Comparison of ENCODE assay signal across 27 cellular contexts in the genomic region with DNA sequence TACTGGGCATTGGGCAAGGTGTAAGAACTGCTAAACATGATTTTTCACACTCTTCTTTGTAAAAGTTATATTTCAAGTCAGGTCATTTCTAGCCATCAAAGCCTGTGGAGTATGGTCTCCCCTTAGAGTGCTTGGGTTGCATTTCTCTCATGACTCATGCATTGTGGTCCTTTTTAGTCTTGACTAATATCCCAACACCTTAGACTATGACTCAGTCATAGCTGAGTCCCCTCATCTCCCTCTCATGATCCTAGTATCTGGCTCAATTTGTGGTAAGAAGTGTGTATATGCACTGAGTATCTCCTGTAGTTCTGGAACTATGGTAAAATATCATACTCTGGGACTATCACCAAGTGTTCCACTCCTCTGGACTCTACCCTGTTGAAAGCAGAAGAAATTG.
A peak's percentile ranks its signal among the peaks of the same experiment; 100 is the strongest.
DNase-seq lines count a peak whose midpoint lies in the region; ATAC-seq and TF ChIP-seq lines count a peak whose summit lies in the region.
"Had no signal": no experiment of that assay in that cellular context is flagged by ENCODE, and none has a peak within 500 bp of the region (broad histone marks: within the 10 kb centered on the region; RNA-seq: fewer than 3 reads in every experiment).

No MANE protein-coding gene starts in this region.

- peaks cover 2% of the 10 kb centered on the region for H3K27me3 Mint-ChIP-seq in activated T-cell treated with anti-CD3 and anti-CD28 coated beads, Interleukin-2, amount 50 U/mL, for 4 hours (ENCODE audit: low read depth)

- peaks cover 9% of the 10 kb centered on the region for H3K27me3 ChIP-seq in foreskin keratinocyte
- H3K27me3 ChIP-seq: MG63, neural progenitor cell had no signal

- H3K27ac ChIP-seq in foreskin keratinocyte = no peak overlapping the region
- H3K27ac ChIP-seq: neural progenitor cell, spleen, VCaP had no signal

- peak; percentile 72 to 75 for ATAC-seq in activated T-cell treated with anti-CD3 and anti-CD28 coated beads, Interleukin-2, amount 50 U/mL, for 4 hours
- ATAC-seq in foreskin keratinocyte (peak; percentile 72), GM18868 (IDR thresholded peaks at IDR 0.05; ENCODE audit: unreplicated experiment) (no peak)
- peak; percentile 64 for ATAC-seq in stimulated activated effector memory CD8-positive, alpha-beta T cell treated with anti-CD3 and anti-CD28 coated beads, Interleukin-12 subunit alpha, Interleukin-12 subunit beta, amount 100 ng/mL, for 72 hours
- ATAC-seq: HCT116, right cardiac atrium, Right ventricle myocardium inferior, SK-N-SH treated with all-trans-retinoic acid at 6 μM for 48 hours had no signal

- peaks cover 3% of the 10 kb centered on the region for H3K4me1 ChIP-seq in foreskin keratinocyte
- H3K4me1 ChIP-seq: neural progenitor cell, spleen had no signal

- H3K9me3 Mint-ChIP-seq in activated T-cell treated with anti-CD3 and anti-CD28 coated beads, Interleukin-2, amount 50 U/mL, for 4 hours = no peaks in the 10 kb centered on the region
- H3K9me3 Mint-ChIP-seq in stimulated activated effector memory CD8-positive, alpha-beta T cell treated with anti-CD3 and anti-CD28 coated beads, Interleukin-12 subunit alpha, Interleukin-12 subunit beta, amount 100 ng/mL, for 72 hours = peaks cover 4% of the 10 kb centered on the region
- H3K9me3 Mint-ChIP-seq: activated naive CD8-positive, alpha-beta T cell treated with anti-CD3 and anti-CD28 coated beads, Interleukin-2, amount 10 ng/mL, durations not matched to agents 7 days and 5 days; activated T-helper 2 cell treated with anti-CD3 and anti-CD28 coated beads, Interferon-gamma antibody, Interleukin-2, Interleukin-4, amounts not matched to agents 10 μg/mL and 5 μg/mL and 100 μg/mL, durations not matched to agents 14 hours and 24 hours and 36 hours; type B pancreatic cell had no signal

- H3K36me3 Mint-ChIP-seq in activated T-cell treated with anti-CD3 and anti-CD28 coated beads, Interleukin-2, amount 50 U/mL, for 4 hours (ENCODE audit: insufficient read depth) = no peaks in the 10 kb centered on the region
- H3K36me3 Mint-ChIP-seq in stimulated activated effector memory CD8-positive, alpha-beta T cell treated with anti-CD3 and anti-CD28 coated beads, Interleukin-12 subunit alpha, Interleukin-12 subunit beta, amount 100 ng/mL, for 72 hours = no peaks in the 10 kb centered on the region
- H3K36me3 Mint-ChIP-seq: activated naive CD8-positive, alpha-beta T cell treated with anti-CD3 and anti-CD28 coated beads, Interleukin-2, amount 10 ng/mL, durations not matched to agents 7 days and 5 days; neural progenitor cell; type B pancreatic cell had no signal

- H3K4me3 Mint-ChIP-seq in activated T-cell treated with anti-CD3 and anti-CD28 coated beads, Interleukin-2, amount 50 U/mL, for 4 hours = no peak overlapping the region
- H3K4me3 Mint-ChIP-seq in stimulated activated effector memory CD8-positive, alpha-beta T cell treated with anti-CD3 and anti-CD28 coated beads, Interleukin-12 subunit alpha, Interleukin-12 subunit beta, amount 100 ng/mL, for 72 hours = no peak overlapping the region
- H3K4me3 Mint-ChIP-seq: activated naive CD8-positive, alpha-beta T cell treated with anti-CD3 and anti-CD28 coated beads, Interleukin-2, amount 10 ng/mL, durations not matched to agents 7 days and 5 days; neural progenitor cell; type B pancreatic cell had no signal

- DNase-seq in activated T-cell treated with anti-CD3 and anti-CD28 coated beads, Interleukin-2, amount 50 U/mL, for 4 hours = no peak
- DNase-seq in activated T-cell treated with anti-CD3 and anti-CD28 coated beads, Interleukin-2, amount 50 U/mL, for 48 hours = no peak
- DNase-seq in RKO (ENCODE audit: low spot score) = peak; percentile 49
- DNase-seq in foreskin keratinocyte = peak in 1 of 2 donors; percentile 5
- DNase-seq in stimulated activated effector memory CD8-positive, alpha-beta T cell treated with anti-CD3 and anti-CD28 coated beads, Interleukin-12 subunit alpha, Interleukin-12 subunit beta, amount 100 ng/mL, for 72 hours (ENCODE audit: low spot score in 2 of 2) = no peak
- DNase-seq in stimulated activated CD4-positive, alpha-beta T cell treated with anti-CD3 and anti-CD28 coated beads, Interleukin-1b, Interleukin-23, amount 100 ng/mL, for 48 hours = no peak
- no peak for DNase-seq in mucosa of gallbladder (ENCODE audit: low spot score)
- DNase-seq: ACHN; activated CD4-positive, alpha-beta T cell treated with anti-CD3 and anti-CD28 coated beads, Interleukin-2, amount 50 U/mL, for 1 hour; activated naive CD8-positive, alpha-beta T cell treated with anti-CD3 and anti-CD28 coated beads, Interleukin-2, amount 10 ng/mL, durations not matched to agents 7 days and 5 days; DMS153; KBM-7; MG63; NCI-H1436; NCI-H774; right cardiac atrium; spleen; stimulated activated CD4-positive, alpha-beta T cell treated with anti-CD3 and anti-CD28 coated beads, Interleukin-2, amount 100 ng/mL, for 48 hours; substantia nigra had no signal

- no peak for TF ChIP-seq CTCF in foreskin keratinocyte (conservative IDR thresholded peaks at IDR 0.05)

- no peak overlapping the region for H3K27ac Mint-ChIP-seq in stimulated activated effector memory CD8-positive, alpha-beta T cell treated with anti-CD3 and anti-CD28 coated beads, Interleukin-12 subunit alpha, Interleukin-12 subunit beta, amount 100 ng/mL, for 72 hours
- H3K27ac Mint-ChIP-seq: activated naive CD8-positive, alpha-beta T cell treated with anti-CD3 and anti-CD28 coated beads, Interleukin-2, amount 10 ng/mL, durations not matched to agents 7 days and 5 days; activated T-helper 2 cell treated with anti-CD3 and anti-CD28 coated beads, Interferon-gamma antibody, Interleukin-2, Interleukin-4, amounts not matched to agents 10 μg/mL and 5 μg/mL and 100 μg/mL, durations not matched to agents 14 hours and 24 hours and 36 hours; neural progenitor cell; type B pancreatic cell had no signal

- H3K4me1 Mint-ChIP-seq in activated T-cell treated with anti-CD3 and anti-CD28 coated beads, Interleukin-2, amount 50 U/mL, for 4 hours (ENCODE audit: low read depth) = no peaks in the 10 kb centered on the region
- H3K4me1 Mint-ChIP-seq in stimulated activated effector memory CD8-positive, alpha-beta T cell treated with anti-CD3 and anti-CD28 coated beads, Interleukin-12 subunit alpha, Interleukin-12 subunit beta, amount 100 ng/mL, for 72 hours = no peaks in the 10 kb centered on the region
- H3K4me1 Mint-ChIP-seq: activated naive CD8-positive, alpha-beta T cell treated with anti-CD3 and anti-CD28 coated beads, Interleukin-2, amount 10 ng/mL, durations not matched to agents 7 days and 5 days; neural progenitor cell had no signal
